1 cellular context compared by ENCODE assay signal in genomic region chr3:33057320-33058298, GRCh38.
TF ChIP-seq lines count a peak whose summit lies in the region.

No MANE protein-coding gene starts in this region.

TF ChIP-seq in HepG2, 621 proteins besides CTCF, POLR2A, EP300 and RAD21 (continued from another document and continues in another):
- TF ChIP-seq HMGXB3 (CRISPR knock-in tag; IDR thresholded peaks at IDR 0.05; ENCODE audit: borderline replicate concordance), result no peak
- no peak for TF ChIP-seq ATF7 (IDR thresholded peaks at IDR 0.05)
- TF ChIP-seq ATF7 (CRISPR knock-in tag; IDR thresholded peaks at IDR 0.05), result no peak
- no peak for TF ChIP-seq UBTF (CRISPR knock-in tag; IDR thresholded peaks at IDR 0.05)
- no peak for TF ChIP-seq ZNF543 (CRISPR knock-in tag; IDR thresholded peaks at IDR 0.05)
- no peak for TF ChIP-seq NR3C1 (CRISPR knock-in tag; IDR thresholded peaks at IDR 0.05)
- TF ChIP-seq, protein P1, sequence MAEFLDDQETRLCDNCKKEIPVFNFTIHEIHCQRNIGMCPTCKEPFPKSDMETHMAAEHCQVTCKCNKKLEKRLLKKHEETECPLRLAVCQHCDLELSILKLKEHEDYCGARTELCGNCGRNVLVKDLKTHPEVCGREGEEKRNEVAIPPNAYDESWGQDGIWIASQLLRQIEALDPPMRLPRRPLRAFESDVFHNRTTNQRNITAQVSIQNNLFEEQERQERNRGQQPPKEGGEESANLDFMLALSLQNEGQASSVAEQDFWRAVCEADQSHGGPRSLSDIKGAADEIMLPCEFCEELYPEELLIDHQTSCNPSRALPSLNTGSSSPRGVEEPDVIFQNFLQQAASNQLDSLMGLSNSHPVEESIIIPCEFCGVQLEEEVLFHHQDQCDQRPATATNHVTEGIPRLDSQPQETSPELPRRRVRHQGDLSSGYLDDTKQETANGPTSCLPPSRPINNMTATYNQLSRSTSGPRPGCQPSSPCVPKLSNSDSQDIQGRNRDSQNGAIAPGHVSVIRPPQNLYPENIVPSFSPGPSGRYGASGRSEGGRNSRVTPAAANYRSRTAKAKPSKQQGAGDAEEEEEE (CRISPR knock-in tag; IDR thresholded peaks at IDR 0.05; ENCODE audit: borderline replicate concordance), result no peak
- no peak for TF ChIP-seq GZF1 (CRISPR knock-in tag; IDR thresholded peaks at IDR 0.05)
- no peak for TF ChIP-seq ZBED4 (CRISPR knock-in tag; IDR thresholded peaks at IDR 0.05; ENCODE audit: borderline replicate concordance)
- TF ChIP-seq MAF1 (CRISPR knock-in tag; IDR thresholded peaks at IDR 0.05; ENCODE audit: borderline replicate concordance), result no peak
- TF ChIP-seq SCMH1 (CRISPR knock-in tag; IDR thresholded peaks at IDR 0.05; ENCODE audit: borderline replicate concordance), result no peak
- no peak for TF ChIP-seq DMAP1 (CRISPR knock-in tag; IDR thresholded peaks at IDR 0.05)
- 0 out of 2 replicates have a peak, but pooled peaks have one; percentile 43 for TF ChIP-seq DPF2 (CRISPR knock-in tag; IDR thresholded peaks at IDR 0.05; ENCODE audit: borderline replicate concordance, low read depth)
- TF ChIP-seq, protein P2, sequence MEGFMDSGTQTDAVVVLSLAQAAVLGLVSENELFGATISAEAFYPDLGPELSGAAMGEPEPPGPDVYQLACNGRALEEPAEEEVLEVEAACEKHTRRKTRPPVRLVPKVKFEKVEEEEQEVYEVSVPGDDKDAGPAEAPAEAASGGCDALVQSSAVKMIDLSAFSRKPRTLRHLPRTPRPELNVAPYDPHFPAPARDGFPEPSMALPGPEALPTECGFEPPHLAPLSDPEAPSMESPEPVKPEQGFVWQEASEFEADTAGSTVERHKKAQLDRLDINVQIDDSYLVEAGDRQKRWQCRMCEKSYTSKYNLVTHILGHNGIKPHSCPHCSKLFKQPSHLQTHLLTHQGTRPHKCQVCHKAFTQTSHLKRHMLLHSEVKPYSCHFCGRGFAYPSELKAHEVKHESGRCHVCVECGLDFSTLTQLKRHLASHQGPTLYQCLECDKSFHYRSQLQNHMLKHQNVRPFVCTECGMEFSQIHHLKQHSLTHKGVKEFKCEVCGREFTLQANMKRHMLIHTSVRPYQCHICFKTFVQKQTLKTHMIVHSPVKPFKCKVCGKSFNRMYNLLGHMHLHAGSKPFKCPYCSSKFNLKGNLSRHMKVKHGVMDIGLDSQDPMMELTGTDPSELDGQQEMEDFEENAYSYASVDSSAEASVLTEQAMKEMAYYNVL (CRISPR knock-in tag; IDR thresholded peaks at IDR 0.05; ENCODE audit: borderline replicate concordance), result no peak
- TF ChIP-seq ZNF501 (CRISPR knock-in tag; IDR thresholded peaks at IDR 0.05), result no peak
- TF ChIP-seq ZNF850 (CRISPR knock-in tag; conservative IDR thresholded peaks at IDR 0.05), result no peak
- TF ChIP-seq ZNF30 (CRISPR knock-in tag; IDR thresholded peaks at IDR 0.05), result no peak
- TF ChIP-seq ZNF460 (CRISPR knock-in tag; IDR thresholded peaks at IDR 0.05; ENCODE audit: borderline replicate concordance), result no peak
- TF ChIP-seq CCAR2 (optimal IDR thresholded peaks at IDR 0.05; ENCODE audit: low read depth, low read length), result no peak
- TF ChIP-seq SAFB2 (CRISPR knock-in tag; IDR thresholded peaks at IDR 0.05; ENCODE audit: borderline replicate concordance, low read depth), result no peak
- no peak for TF ChIP-seq ELF4 (CRISPR knock-in tag; IDR thresholded peaks at IDR 0.05; ENCODE audit: borderline replicate concordance)
- TF ChIP-seq ZKSCAN1 (IDR thresholded peaks at IDR 0.05; ENCODE audit: low read length), result no peak
- TF ChIP-seq DBP (CRISPR knock-in tag; IDR thresholded peaks at IDR 0.05; ENCODE audit: not compliant biosample characterization), result no peak
- TF ChIP-seq MTA3 (CRISPR knock-in tag; IDR thresholded peaks at IDR 0.05), result no peak
- peak; percentile 54; the same call in 1 of the 2 replicates for TF ChIP-seq KMT2A (CRISPR knock-in tag; IDR thresholded peaks at IDR 0.05)
- no peak for TF ChIP-seq NFYC (CRISPR knock-in tag; IDR thresholded peaks at IDR 0.05)
- TF ChIP-seq ZFP36 (IDR thresholded peaks at IDR 0.05; ENCODE audit: borderline replicate concordance, low read depth, low read length, partially characterized antibody), result no peak
- TF ChIP-seq SAP130 (CRISPR knock-in tag; IDR thresholded peaks at IDR 0.05; ENCODE audit: low read depth), result peak; percentile 68
- TF ChIP-seq ZFP62 (CRISPR knock-in tag; IDR thresholded peaks at IDR 0.05), result no peak
- no peak for TF ChIP-seq ZNF841 (CRISPR knock-in tag; IDR thresholded peaks at IDR 0.05; ENCODE audit: borderline replicate concordance)
- no peak for TF ChIP-seq ZNF660 (CRISPR knock-in tag; IDR thresholded peaks at IDR 0.05; ENCODE audit: borderline replicate concordance, low read depth)
- no peak for TF ChIP-seq ZNF496 (CRISPR knock-in tag; IDR thresholded peaks at IDR 0.05; ENCODE audit: insufficient replicate concordance)
- no peak for TF ChIP-seq CCDC6 (CRISPR knock-in tag; IDR thresholded peaks at IDR 0.05)
- TF ChIP-seq REL (CRISPR knock-in tag; conservative IDR thresholded peaks at IDR 0.05), result no peak
- no peak for TF ChIP-seq ZNF746 (CRISPR knock-in tag; IDR thresholded peaks at IDR 0.05)
- no peak for TF ChIP-seq IRX3 (CRISPR knock-in tag; IDR thresholded peaks at IDR 0.05; ENCODE audit: borderline replicate concordance, low read depth)
- no peak for TF ChIP-seq NFE2L1 (CRISPR knock-in tag; IDR thresholded peaks at IDR 0.05; ENCODE audit: borderline replicate concordance)
- TF ChIP-seq THAP11 (CRISPR knock-in tag; IDR thresholded peaks at IDR 0.05), result no peak; the same call in 1 of the 2 replicates
- no peak for TF ChIP-seq RFXAP (CRISPR knock-in tag; IDR thresholded peaks at IDR 0.05; ENCODE audit: borderline replicate concordance)
- no peak for TF ChIP-seq ZSCAN21 (CRISPR knock-in tag; IDR thresholded peaks at IDR 0.05; ENCODE audit: borderline replicate concordance)
- no peak for TF ChIP-seq NFATC3 (CRISPR knock-in tag; IDR thresholded peaks at IDR 0.05)
- TF ChIP-seq ATF1 (CRISPR knock-in tag; IDR thresholded peaks at IDR 0.05), result no peak
- TF ChIP-seq JDP2 (CRISPR knock-in tag; IDR thresholded peaks at IDR 0.05; ENCODE audit: borderline replicate concordance), result no peak
- TF ChIP-seq HNRNPUL1 (IDR thresholded peaks at IDR 0.05; ENCODE audit: low read depth, low read length), result no peak
- TF ChIP-seq, protein P3, sequence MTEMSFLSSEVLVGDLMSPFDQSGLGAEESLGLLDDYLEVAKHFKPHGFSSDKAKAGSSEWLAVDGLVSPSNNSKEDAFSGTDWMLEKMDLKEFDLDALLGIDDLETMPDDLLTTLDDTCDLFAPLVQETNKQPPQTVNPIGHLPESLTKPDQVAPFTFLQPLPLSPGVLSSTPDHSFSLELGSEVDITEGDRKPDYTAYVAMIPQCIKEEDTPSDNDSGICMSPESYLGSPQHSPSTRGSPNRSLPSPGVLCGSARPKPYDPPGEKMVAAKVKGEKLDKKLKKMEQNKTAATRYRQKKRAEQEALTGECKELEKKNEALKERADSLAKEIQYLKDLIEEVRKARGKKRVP (CRISPR knock-in tag; IDR thresholded peaks at IDR 0.05), result no peak
- TF ChIP-seq, protein P4, sequence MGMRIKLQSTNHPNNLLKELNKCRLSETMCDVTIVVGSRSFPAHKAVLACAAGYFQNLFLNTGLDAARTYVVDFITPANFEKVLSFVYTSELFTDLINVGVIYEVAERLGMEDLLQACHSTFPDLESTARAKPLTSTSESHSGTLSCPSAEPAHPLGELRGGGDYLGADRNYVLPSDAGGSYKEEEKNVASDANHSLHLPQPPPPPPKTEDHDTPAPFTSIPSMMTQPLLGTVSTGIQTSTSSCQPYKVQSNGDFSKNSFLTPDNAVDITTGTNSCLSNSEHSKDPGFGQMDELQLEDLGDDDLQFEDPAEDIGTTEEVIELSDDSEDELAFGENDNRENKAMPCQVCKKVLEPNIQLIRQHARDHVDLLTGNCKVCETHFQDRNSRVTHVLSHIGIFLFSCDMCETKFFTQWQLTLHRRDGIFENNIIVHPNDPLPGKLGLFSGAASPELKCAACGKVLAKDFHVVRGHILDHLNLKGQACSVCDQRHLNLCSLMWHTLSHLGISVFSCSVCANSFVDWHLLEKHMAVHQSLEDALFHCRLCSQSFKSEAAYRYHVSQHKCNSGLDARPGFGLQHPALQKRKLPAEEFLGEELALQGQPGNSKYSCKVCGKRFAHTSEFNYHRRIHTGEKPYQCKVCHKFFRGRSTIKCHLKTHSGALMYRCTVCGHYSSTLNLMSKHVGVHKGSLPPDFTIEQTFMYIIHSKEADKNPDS (CRISPR knock-in tag; IDR thresholded peaks at IDR 0.05), result no peak
- no peak for TF ChIP-seq SETDB1 (CRISPR knock-in tag; IDR thresholded peaks at IDR 0.05; ENCODE audit: borderline replicate concordance)
- no peak for TF ChIP-seq ZNF616 (CRISPR knock-in tag; IDR thresholded peaks at IDR 0.05; ENCODE audit: low read depth)
- TF ChIP-seq JUNB (CRISPR knock-in tag; IDR thresholded peaks at IDR 0.05; ENCODE audit: borderline replicate concordance), result no peak
- TF ChIP-seq FOXO1 (CRISPR knock-in tag; IDR thresholded peaks at IDR 0.05), result peak; percentile 93
- TF ChIP-seq ATM (IDR thresholded peaks at IDR 0.05; ENCODE audit: borderline replicate concordance), result no peak
